8 cellular contexts compared by ENCODE assay signal in genomic region chr19:37905936-37906867, GRCh38. TPM values are rescaled to one million over a fixed set of nuclear protein-coding genes. Genes with fewer than 3 reads are reported as not detected.
DNase-seq lines count a peak whose midpoint lies in the region; ATAC-seq and TF ChIP-seq lines count a peak whose summit lies in the region.

WDR87 (minus strand) TSS chr19:37906594; CDS start chr19:37898239, 8,355 bp downstream.

- peaks cover 25% of the 10 kb centered on the region for H3K4me1 ChIP-seq in left ventricle myocardium inferior

- H3K9me3 Mint-ChIP-seq in activated naive CD4-positive, alpha-beta T cell treated with anti-CD3 and anti-CD28 coated beads for 36 hours = no peaks in the 10 kb centered on the region

- peak; percentile 17 for ATAC-seq in HG03571 (IDR thresholded peaks at IDR 0.05; ENCODE audit: unreplicated experiment)

- H3K36me3 ChIP-seq in left ventricle myocardium inferior = no peaks in the 10 kb centered on the region

- H3K4me3 ChIP-seq in left ventricle myocardium inferior = peak within 1 kb of the TSS; percentile 99

- peak; percentile 53 to 76 for DNase-seq in NCI-H187 (lab: John Stamatoyannopoulos, UW)
- DNase-seq in NCI-H187 treated with DMSO at 0.1 percent for 48 hours (lab: John Stamatoyannopoulos, UW) = no peak
- peak; percentile 39 for DNase-seq in RWPE1 (ENCODE audit: low spot score)
- DNase-seq in activated naive CD4-positive, alpha-beta T cell treated with anti-CD3 and anti-CD28 coated beads for 36 hours = peak; percentile 46
- DNase-seq in left ventricle myocardium inferior = no peak
- peak; percentile 99 for DNase-seq in retina
- DNase-seq in H4 (ENCODE audit: low spot score) = no peak

- no peaks in the 10 kb centered on the region for H3K36me3 Mint-ChIP-seq in activated naive CD4-positive, alpha-beta T cell treated with anti-CD3 and anti-CD28 coated beads for 36 hours (ENCODE audit: low read depth)

- H3K4me3 Mint-ChIP-seq in activated naive CD4-positive, alpha-beta T cell treated with anti-CD3 and anti-CD28 coated beads for 36 hours = peak within 1 kb of the TSS; percentile 77

- CTCF ChIA-PET in RWPE1 (lab: Yijun Ruan, JAX) = interaction anchor here (0.6 to 0.9 kb wide), 2 partner anchors 228 to 236 kb away, joined by 3 to 4 read pairs; no protein-coding TSS in a partner anchor
- CTCF ChIA-PET in activated naive CD4-positive, alpha-beta T cell treated with anti-CD3 and anti-CD28 coated beads for 36 hours (lab: Charles Lee) = interaction anchor here (0.6 to 1.2 kb wide), 4 partner anchors 98 to 295 kb away, joined by 3 to 5 read pairs (median 4); no protein-coding TSS in a partner anchor

- H3K27ac Mint-ChIP-seq in activated naive CD4-positive, alpha-beta T cell treated with anti-CD3 and anti-CD28 coated beads for 36 hours = peak within 1 kb of the TSS; percentile 59

- no peaks in the 10 kb centered on the region for H3K27me3 ChIP-seq in left ventricle myocardium inferior (ENCODE audit: low read depth)

- POLR2A ChIA-PET in RWPE1 (lab: Yijun Ruan, JAX; ENCODE audit: low non-redundant PET) = no interaction called here

- H3K27ac ChIP-seq in RWPE1 (peak within 1 kb of the TSS; percentile 79), left ventricle myocardium inferior (replicated peaks) (peak within 1 kb of the TSS; percentile 83)

- H3K4me1 Mint-ChIP-seq in activated naive CD4-positive, alpha-beta T cell treated with anti-CD3 and anti-CD28 coated beads for 36 hours (ENCODE audit: low read depth) = peaks cover 20% of the 10 kb centered on the region

- intact Hi-C loops in activated naive CD4-positive, alpha-beta T cell treated with anti-CD3 and anti-CD28 coated beads for 36 hours (cut with micrococcal nuclease) = loop anchor here (2.0 to 10.0 kb wide), 5 partner anchors 97 to 709 kb away; partner anchors contain the start of genes EIF3K, GGN, KCNK6 and MAP4K1
- intact Hi-C loops in left ventricle myocardium inferior (cut with micrococcal nuclease) = no loop called here

- no peaks in the 10 kb centered on the region for H3K27me3 Mint-ChIP-seq in activated naive CD4-positive, alpha-beta T cell treated with anti-CD3 and anti-CD28 coated beads for 36 hours (ENCODE audit: low read depth)

- H3K9me3 ChIP-seq in left ventricle myocardium inferior (replicated peaks) = no peaks in the 10 kb centered on the region

- TF ChIP-seq CTCF in RWPE1 (conservative IDR thresholded peaks at IDR 0.05; ENCODE audit: low read depth) = no peak
- TF ChIP-seq CTCF in left ventricle myocardium inferior (IDR thresholded peaks at IDR 0.05; ENCODE audit: borderline replicate concordance) = peak; percentile 1

RNA-seq across cellular contexts. Expression of gene WDR87, which starts in this region (rescaled TPM):
- not detected for total RNA-seq in activated naive CD4-positive, alpha-beta T cell treated with anti-CD3 and anti-CD28 coated beads for 36 hours
- total RNA-seq in left ventricle myocardium inferior = not detected
- total RNA-seq in H4 (2014; rRNA removed; shearing (Covaris generic)) = not detected in 2 replicates

Comparison
In these comparisons a context has a peak if more than half of its experiments do, and no peak if none do; other contexts are left out.
1. DNase-seq: peak in NCI-H187 (2 of 2), RWPE1 (single experiment) and retina (single experiment); none in NCI-H187 treated with DMSO at 0.1 percent for 48 hours (single experiment), left ventricle myocardium inferior (single experiment) and H4 (single experiment).
2. Peak in DNase-seq in activated naive CD4-positive, alpha-beta T cell treated with anti-CD3 and anti-CD28 coated beads for 36 hours; RNA of the gene not detected or under 1 TPM.